In the genomic region with DNA sequence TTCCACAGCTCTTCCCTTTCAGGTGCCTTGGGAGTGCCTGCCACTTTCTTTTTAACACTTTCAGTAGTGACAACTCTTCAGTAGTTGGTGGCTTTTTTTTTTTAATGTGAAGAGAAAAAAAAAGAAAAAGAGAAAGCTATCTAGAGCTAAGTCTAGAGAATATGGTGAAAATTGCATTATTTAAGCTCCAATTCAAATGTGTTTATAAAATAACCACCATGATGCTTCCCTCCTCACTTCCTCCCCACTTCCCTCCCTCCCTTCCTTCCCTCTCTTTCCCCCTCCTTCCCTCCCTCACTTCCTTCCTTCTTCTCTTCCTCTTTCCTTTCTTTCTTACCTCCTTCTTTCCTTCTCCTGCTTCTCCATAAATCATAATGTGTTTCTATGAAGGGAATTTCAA, we compare ENCODE assay signal across 1 cellular context.
TF ChIP-seq lines count a peak whose summit lies in the region.

No MANE protein-coding gene starts in this region.

TF ChIP-seq in HepG2, 621 proteins besides CTCF, POLR2A, EP300 and RAD21:
- TF ChIP-seq HNRNPK (IDR thresholded peaks at IDR 0.05; ENCODE audit: low read depth, low read length, poor library complexity, severe bottlenecking) = peak; percentile 88
- TF ChIP-seq AHR (CRISPR knock-in tag; IDR thresholded peaks at IDR 0.05) = no peak
